26 cellular contexts compared by ENCODE assay signal in the genomic region with DNA sequence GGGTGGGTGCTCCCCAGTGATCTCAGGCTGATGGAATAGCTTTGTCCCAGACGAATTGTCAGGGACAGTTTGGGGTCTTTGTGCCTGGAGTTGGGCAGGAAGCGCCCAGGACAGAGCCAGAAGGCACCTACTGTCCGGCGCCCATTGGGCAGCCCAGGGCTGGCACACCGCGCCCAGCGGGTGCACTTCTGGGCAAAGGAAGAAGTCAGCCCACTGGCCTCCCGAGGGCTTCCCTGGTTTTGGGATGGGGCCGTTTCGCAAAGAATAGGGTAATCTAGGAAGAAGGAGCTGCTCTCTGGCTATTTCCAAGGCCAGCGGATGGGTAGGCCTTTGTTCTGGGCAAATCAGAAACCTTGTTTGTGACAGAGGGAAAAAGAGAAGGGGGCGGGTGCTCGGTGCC. TPM values are rescaled to one million over a fixed set of nuclear protein-coding genes. Genes with fewer than 3 reads are reported as not detected.
DNase-seq lines count a peak whose midpoint lies in the region; ATAC-seq lines count a peak whose summit lies in the region.
"Had no signal": no experiment of that assay in that cellular context is flagged by ENCODE, and none has a peak within 500 bp of the region (broad histone marks: within the 10 kb centered on the region; RNA-seq: fewer than 3 reads in every experiment).

No MANE protein-coding gene starts in this region.

- H3K4me1 ChIP-seq in mesendoderm (ENCODE audit: control insufficient read depth, low read depth, low read length), result no peaks in the 10 kb centered on the region
- H3K4me1 ChIP-seq: parathyroid adenoma had no signal

- no peak overlapping the region for H2BK5ac ChIP-seq in mesendoderm (ENCODE audit: low read length)

- no peak overlapping the region for H3K18ac ChIP-seq in mesendoderm (ENCODE audit: low read length)

- no peak overlapping the region for H3K4ac ChIP-seq in mesendoderm (ENCODE audit: low read depth, low read length)

- no peak overlapping the region for H3K27ac Mint-ChIP-seq in T-helper 2 cell treated with Interferon-gamma antibody and Interleukin-4, amounts not matched to agents 5 μg/mL and 100 μg/mL, for 36 hours
- no peak overlapping the region for H3K27ac Mint-ChIP-seq in activated T-helper 17 cell treated with anti-CD3 and anti-CD28 coated beads, Interleukin-2, amount 50 U/mL, for 72 hours
- no peak overlapping the region for H3K27ac Mint-ChIP-seq in stimulated activated effector memory CD8-positive, alpha-beta T cell treated with anti-CD3 and anti-CD28 coated beads, Interleukin-12 subunit alpha, Interleukin-12 subunit beta, amount 100 ng/mL, for 72 hours
- H3K27ac Mint-ChIP-seq: HFFc6 had no signal

- H3K23ac ChIP-seq in mesendoderm (ENCODE audit: low read length), result peak overlapping the region; percentile 15

- no peak overlapping the region for H4K8ac ChIP-seq in mesendoderm (ENCODE audit: low read depth, low read length)

- no peak overlapping the region for H4K5ac ChIP-seq in mesendoderm (ENCODE audit: low read length)

- H3K9me3 Mint-ChIP-seq in T-helper 2 cell treated with Interferon-gamma antibody and Interleukin-4, amounts not matched to agents 5 μg/mL and 100 μg/mL, for 36 hours, result no peaks in the 10 kb centered on the region
- no peaks in the 10 kb centered on the region for H3K9me3 Mint-ChIP-seq in activated T-helper 17 cell treated with anti-CD3 and anti-CD28 coated beads, Interleukin-2, amount 50 U/mL, for 72 hours
- H3K9me3 Mint-ChIP-seq in stimulated activated effector memory CD8-positive, alpha-beta T cell treated with anti-CD3 and anti-CD28 coated beads, Interleukin-12 subunit alpha, Interleukin-12 subunit beta, amount 100 ng/mL, for 72 hours, result no peaks in the 10 kb centered on the region
- H3K9me3 Mint-ChIP-seq: CD8-positive, alpha-beta T cell; HFFc6 had no signal

- H2AK5ac ChIP-seq in mesendoderm (ENCODE audit: low read length), result no peak overlapping the region

- H3K9ac ChIP-seq in mesendoderm (ENCODE audit: low read length), result no peak overlapping the region
- H3K9ac ChIP-seq: parathyroid adenoma had no signal

- no peak overlapping the region for H2BK15ac ChIP-seq in mesendoderm (replicated peaks; ENCODE audit: low read depth)

- peaks cover 84% of the 10 kb centered on the region for H3K27me3 Mint-ChIP-seq in T-helper 2 cell treated with Interferon-gamma antibody and Interleukin-4, amounts not matched to agents 5 μg/mL and 100 μg/mL, for 36 hours (ENCODE audit: low read depth)
- H3K27me3 Mint-ChIP-seq in activated T-helper 17 cell treated with anti-CD3 and anti-CD28 coated beads, Interleukin-2, amount 50 U/mL, for 72 hours, result peaks cover 56% of the 10 kb centered on the region

- H3K36me3 ChIP-seq in mesendoderm (ENCODE audit: control insufficient read depth, insufficient read depth, low read length), result no peaks in the 10 kb centered on the region
- H3K36me3 ChIP-seq: esophagus muscularis mucosa, lower lobe of right lung, WERI-Rb-1 had no signal

- no peak for ATAC-seq in activated T-helper 17 cell treated with anti-CD3 and anti-CD28 coated beads, Interleukin-2, amount 50 U/mL, for 72 hours (replicated peaks)
- no peak for ATAC-seq in stimulated activated effector memory CD8-positive, alpha-beta T cell treated with anti-CD3 and anti-CD28 coated beads, Interleukin-12 subunit alpha, Interleukin-12 subunit beta, amount 100 ng/mL, for 72 hours
- no peak for ATAC-seq in GM21619 (IDR thresholded peaks at IDR 0.05; ENCODE audit: unreplicated experiment)
- ATAC-seq: CD8-positive, alpha-beta T cell; lower lobe of right lung; sciatic nerve had no signal

- no peak overlapping the region for H2BK120ac ChIP-seq in mesendoderm (ENCODE audit: low read depth, low read length)

- no CpG with 5 or more reads among the region's 13 CpGs for WGBS in mesendoderm (ENCODE audit: extremely low coverage, insufficient coverage, low lambda C conversion rate)

- H3K27ac ChIP-seq in mesendoderm (ENCODE audit: low read depth, low read length), result no peak overlapping the region
- H3K27ac ChIP-seq: esophagus muscularis mucosa, lower lobe of right lung, parathyroid adenoma, WERI-Rb-1 had no signal

- no peaks in the 10 kb centered on the region for H3K79me2 ChIP-seq in mesendoderm (ENCODE audit: control insufficient read depth, insufficient read depth, low read length)
- H3K79me2 ChIP-seq: parathyroid adenoma had no signal

- H3K4me1 Mint-ChIP-seq in T-helper 2 cell treated with Interferon-gamma antibody and Interleukin-4, amounts not matched to agents 5 μg/mL and 100 μg/mL, for 36 hours (ENCODE audit: low read depth), result peaks cover 8% of the 10 kb centered on the region
- H3K4me1 Mint-ChIP-seq in activated T-helper 17 cell treated with anti-CD3 and anti-CD28 coated beads, Interleukin-2, amount 50 U/mL, for 72 hours, result peaks cover 4% of the 10 kb centered on the region
- peaks cover 12% of the 10 kb centered on the region for H3K4me1 Mint-ChIP-seq in stimulated activated effector memory CD8-positive, alpha-beta T cell treated with anti-CD3 and anti-CD28 coated beads, Interleukin-12 subunit alpha, Interleukin-12 subunit beta, amount 100 ng/mL, for 72 hours

- no peaks in the 10 kb centered on the region for H3K79me1 ChIP-seq in mesendoderm (ENCODE audit: low read length)

- no peaks in the 10 kb centered on the region for H3K36me3 Mint-ChIP-seq in T-helper 2 cell treated with Interferon-gamma antibody and Interleukin-4, amounts not matched to agents 5 μg/mL and 100 μg/mL, for 36 hours (ENCODE audit: low read depth)
- H3K36me3 Mint-ChIP-seq in activated T-helper 17 cell treated with anti-CD3 and anti-CD28 coated beads, Interleukin-2, amount 50 U/mL, for 72 hours (ENCODE audit: low read depth), result no peaks in the 10 kb centered on the region
- no peaks in the 10 kb centered on the region for H3K36me3 Mint-ChIP-seq in stimulated activated effector memory CD8-positive, alpha-beta T cell treated with anti-CD3 and anti-CD28 coated beads, Interleukin-12 subunit alpha, Interleukin-12 subunit beta, amount 100 ng/mL, for 72 hours
- H3K36me3 Mint-ChIP-seq: CD8-positive, alpha-beta T cell had no signal

- H3K56ac ChIP-seq in mesendoderm (ENCODE audit: low read length), result no peak overlapping the region

- H3K4me2 ChIP-seq in mesendoderm (ENCODE audit: low read length), result no peak overlapping the region

- H3K27me3 ChIP-seq in mesendoderm (ENCODE audit: insufficient read depth, low read length, poor library complexity), result peaks cover 40% of the 10 kb centered on the region

- H3K4me3 ChIP-seq in mesendoderm (ENCODE audit: low read length), result no peak overlapping the region

- H3K4me3 Mint-ChIP-seq in T-helper 2 cell treated with Interferon-gamma antibody and Interleukin-4, amounts not matched to agents 5 μg/mL and 100 μg/mL, for 36 hours, result peak overlapping the region; percentile 38
- peak overlapping the region; percentile 32 for H3K4me3 Mint-ChIP-seq in activated T-helper 17 cell treated with anti-CD3 and anti-CD28 coated beads, Interleukin-2, amount 50 U/mL, for 72 hours
- peak overlapping the region; percentile 30 for H3K4me3 Mint-ChIP-seq in stimulated activated effector memory CD8-positive, alpha-beta T cell treated with anti-CD3 and anti-CD28 coated beads, Interleukin-12 subunit alpha, Interleukin-12 subunit beta, amount 100 ng/mL, for 72 hours
- H3K4me3 Mint-ChIP-seq: CD8-positive, alpha-beta T cell; HFFc6 had no signal

- no peak for DNase-seq in T-helper 2 cell treated with Interferon-gamma antibody and Interleukin-4, amounts not matched to agents 5 μg/mL and 100 μg/mL, for 36 hours (ENCODE audit: low spot score)
- DNase-seq in T-helper 2 cell (no peak), mesendoderm (no peak), NCI-H1417 treated with DMSO at 0.1 percent for 48 hours (lab: John Stamatoyannopoulos, UW) (no peak), amygdala (lab: John Stamatoyannopoulos, UW) (no peak)
- DNase-seq in stimulated activated effector memory CD8-positive, alpha-beta T cell treated with anti-CD3 and anti-CD28 coated beads, Interleukin-12 subunit alpha, Interleukin-12 subunit beta, amount 100 ng/mL, for 72 hours (ENCODE audit: low spot score in 2 of 2), result no peak
- DNase-seq: 8988T; activated CD4-positive, alpha-beta T cell treated with anti-CD3 and anti-CD28 coated beads, Interleukin-2, amount 50 U/mL, for 4 hours; activated naive CD4-positive, alpha-beta T cell treated with Interleukin-2 at 50 U/mL for 16 hours; CD8-positive, alpha-beta T cell; DMS153; effector memory CD4-positive, alpha-beta T cell; HFFc6; Karpas-422; lower lobe of right lung; MV-4-11; NCI-H1694 treated with DMSO at 0.1 percent for 48 hours; NCI-H526 treated with DMSO at 0.1 percent for 48 hours; WERI-Rb-1 had no signal

RNA-seq across cellular contexts. Expression of a gene that starts 3.5 kb away (rescaled TPM):
- not detected for total RNA-seq in activated T-helper 17 cell treated with anti-CD3 and anti-CD28 coated beads, Interleukin-2, amount 50 U/mL, for 72 hours
- polyA plus RNA-seq in mesendoderm (2013, experiment 1 of 2), result 1.1 TPM
- 1.0 TPM for polyA plus RNA-seq in mesendoderm (2013, experiment 2 of 2)
- total RNA-seq: CD8-positive, alpha-beta T cell; HFFc6; SK-MEL-5 had no signal
- polyA plus RNA-seq: keratinocyte had no signal
